ENCODE assay signal across 2 cellular contexts in genomic region chr4:108828620-108829019, GRCh38.
A peak's percentile ranks its signal among the peaks of the same experiment; 100 is the strongest.
TF ChIP-seq lines count a peak whose summit lies in the region.

No MANE protein-coding gene starts in this region.

TF ChIP-seq in K562, 482 proteins besides CTCF, POLR2A, EP300 and RAD21:
- TF ChIP-seq RCOR1 (IDR thresholded peaks at IDR 0.05; ENCODE audit: borderline replicate concordance in 1 of 2, low read depth in 2 of 2, low read length in 2 of 2) = peak in 1 of 2 experiments; percentile 80; a peak in 2 of 4 replicates
- TF ChIP-seq NFIX (CRISPR knock-in tag; IDR thresholded peaks at IDR 0.05; ENCODE audit: low read depth) = peak; percentile 79
- TF ChIP-seq TEAD4 (IDR thresholded peaks at IDR 0.05; ENCODE audit: low read length) = peak; percentile 41; the same call in 1 of the 2 replicates
- TF ChIP-seq TEAD4 (CRISPR knock-in tag; IDR thresholded peaks at IDR 0.05; ENCODE audit: borderline replicate concordance) = no peak
- peak; percentile 64 for TF ChIP-seq CBFA2T3 (IDR thresholded peaks at IDR 0.05)
- peak; percentile 55 to 67; a peak in 2 of 4 replicates for TF ChIP-seq KDM1A (IDR thresholded peaks at IDR 0.05)
- TF ChIP-seq ZNF146 (CRISPR knock-in tag; IDR thresholded peaks at IDR 0.05; ENCODE audit: unreplicated experiment) = no peak
- TF ChIP-seq FOS (IDR thresholded peaks at IDR 0.05; ENCODE audit: extremely low read depth, insufficient read length) = no peak
- no peak for TF ChIP-seq TAF1 (IDR thresholded peaks at IDR 0.05; ENCODE audit: control insufficient read depth, extremely low read depth, insufficient read depth, low read length, severe bottlenecking)
- no peak for TF ChIP-seq ZFP30 (CRISPR knock-in tag; IDR thresholded peaks at IDR 0.05; ENCODE audit: borderline replicate concordance)
- peak; percentile 94 for TF ChIP-seq NFIC (IDR thresholded peaks at IDR 0.05)

TF ChIP-seq in WTC11, 78 proteins besides CTCF, POLR2A, EP300 and RAD21 (continued from another document):
- TF ChIP-seq PREB (CRISPR knock-in tag; IDR thresholded peaks at IDR 0.05; ENCODE audit: borderline replicate concordance) = no peak
- no peak for TF ChIP-seq JUN (CRISPR knock-in tag; IDR thresholded peaks at IDR 0.05)
- TF ChIP-seq MYBL2 (CRISPR knock-in tag; IDR thresholded peaks at IDR 0.05) = no peak
- TF ChIP-seq ERG (CRISPR knock-in tag; IDR thresholded peaks at IDR 0.05) = no peak
- no peak for TF ChIP-seq FOXP4 (CRISPR knock-in tag; IDR thresholded peaks at IDR 0.05)
- no peak for TF ChIP-seq OVOL2 (CRISPR knock-in tag; IDR thresholded peaks at IDR 0.05; ENCODE audit: borderline replicate concordance)
- TF ChIP-seq TCF7 (CRISPR knock-in tag; IDR thresholded peaks at IDR 0.05; ENCODE audit: low read depth) = no peak
- no peak for TF ChIP-seq NFE2L1 (CRISPR knock-in tag; IDR thresholded peaks at IDR 0.05)
- no peak for TF ChIP-seq ESRRA (CRISPR knock-in tag; IDR thresholded peaks at IDR 0.05; ENCODE audit: borderline replicate concordance)
- no peak for TF ChIP-seq KAT7 (CRISPR knock-in tag; IDR thresholded peaks at IDR 0.05; ENCODE audit: borderline replicate concordance)
- no peak for TF ChIP-seq ZNF671 (CRISPR knock-in tag; IDR thresholded peaks at IDR 0.05)
TF ChIP-seq in WTC11: peak in this region for 0.
